In the genomic region with DNA sequence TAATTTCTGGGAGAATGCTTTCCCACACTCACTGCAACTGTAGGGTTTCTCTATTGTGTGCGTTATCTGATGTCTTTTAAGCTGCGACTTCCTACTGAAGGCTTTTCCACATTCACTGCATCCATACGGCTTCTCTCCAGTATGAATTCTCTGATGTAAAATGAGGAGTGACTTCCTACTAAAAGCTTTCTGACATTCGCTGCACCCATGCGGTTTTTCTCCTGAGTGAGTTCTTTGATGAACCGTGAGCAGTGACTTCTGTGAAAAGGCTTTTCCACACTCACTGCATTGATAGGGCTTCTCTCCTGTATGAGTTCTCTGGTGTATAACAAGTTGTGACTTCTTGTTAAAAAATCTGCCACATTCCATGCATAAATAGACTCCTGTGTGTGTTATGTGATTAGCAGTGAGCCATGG, we compare ENCODE assay signal across 1 cellular context.
TF ChIP-seq lines count a peak whose summit lies in the region.

No MANE protein-coding gene starts in this region.

TF ChIP-seq in H1, 55 proteins besides CTCF, POLR2A, EP300 and RAD21:
- TF ChIP-seq POU5F1 (IDR thresholded peaks at IDR 0.05; ENCODE audit: low read depth, low read length) (no peak), ZNF274 (IDR thresholded peaks at IDR 0.05; ENCODE audit: borderline replicate concordance, extremely low read depth, low read length) (peak; percentile 90)
